36 cellular contexts compared by ENCODE assay signal in genomic region chr2:55085113-55085713, GRCh38.
"Had no signal": no experiment of that assay in that cellular context is flagged by ENCODE, and none has a peak within 500 bp of the region (broad histone marks: within the 10 kb centered on the region; RNA-seq: fewer than 3 reads in every experiment).

No MANE protein-coding gene starts in this region.

- H3K4me1 Mint-ChIP-seq: activated B cell treated with CpG ODN at 0.5 μM for 24 hours; activated CD4-positive, alpha-beta T cell treated with anti-CD3 and anti-CD28 coated beads, Interleukin-2, amount 10 ng/mL, durations not matched to agents 24 days and 14 days; activated naive CD8-positive, alpha-beta T cell treated with anti-CD3 and anti-CD28 coated beads for 36 hours; activated T-helper 17 cell treated with anti-CD3 and anti-CD28 coated beads, Interleukin-2, amount 50 U/mL, for 72 hours had no signal

- H3K36me3 Mint-ChIP-seq: activated naive CD8-positive, alpha-beta T cell treated with anti-CD3 and anti-CD28 coated beads for 36 hours had no signal

- ATAC-seq: activated CD8-positive, alpha-beta T cell treated with anti-CD3 and anti-CD28 coated beads for 36 hours; activated naive CD4-positive, alpha-beta T cell treated with anti-CD3 and anti-CD28 coated beads, Interleukin-2, amount 50 U/mL, for 72 hours; activated T-cell treated with anti-CD3 and anti-CD28 coated beads, Interleukin-2, amount 50 U/mL, for 4 hours; activated T-helper 17 cell treated with anti-CD3 and anti-CD28 coated beads, Interleukin-2, amount 50 U/mL, for 72 hours; body of pancreas had no signal

- H3K27me3 Mint-ChIP-seq: activated B cell treated with CpG ODN at 0.5 μM for 24 hours; activated CD4-positive, alpha-beta memory T cell treated with anti-CD3 and anti-CD28 coated beads for 36 hours; activated CD8-positive, alpha-beta T cell treated with anti-CD3 and anti-CD28 coated beads for 36 hours; activated naive CD8-positive, alpha-beta T cell treated with anti-CD3 and anti-CD28 coated beads for 36 hours; activated T-helper 17 cell treated with anti-CD3 and anti-CD28 coated beads, Interleukin-2, amount 50 U/mL, for 72 hours had no signal

- H3K4me1 ChIP-seq: adrenal gland, body of pancreas, breast epithelium had no signal

- H3K4me3 ChIP-seq: adrenal gland, body of pancreas, breast epithelium had no signal

- H3K27me3 ChIP-seq: adrenal gland, body of pancreas, brain microvascular endothelial cell, breast epithelium had no signal

- H3K9me3 ChIP-seq: adrenal gland, body of pancreas, breast epithelium had no signal

- H3K36me3 ChIP-seq: adrenal gland, brain microvascular endothelial cell, breast epithelium had no signal

- H3K27ac ChIP-seq: adrenal gland, body of pancreas, brain microvascular endothelial cell, breast epithelium, VCaP had no signal

- H3K4me3 Mint-ChIP-seq: activated B cell treated with CpG ODN at 0.5 μM for 24 hours; activated CD4-positive, alpha-beta memory T cell treated with anti-CD3 and anti-CD28 coated beads for 36 hours; activated CD4-positive, alpha-beta T cell treated with anti-CD3 and anti-CD28 coated beads, Interleukin-2, amount 10 ng/mL, durations not matched to agents 24 days and 14 days; activated CD8-positive, alpha-beta T cell treated with anti-CD3 and anti-CD28 coated beads for 36 hours; activated naive CD4-positive, alpha-beta T cell treated with anti-CD3 and anti-CD28 coated beads for 36 hours; activated naive CD8-positive, alpha-beta T cell treated with anti-CD3 and anti-CD28 coated beads for 36 hours; activated T-cell treated with anti-CD3 and anti-CD28 coated beads, Interleukin-2, amount 50 U/mL, for 4 hours; activated T-helper 1 cell treated with anti-CD3 and anti-CD28 coated beads, Interleukin-12 subunit alpha, Interleukin-12 subunit beta, Interleukin-2, Interleukin-4 antibody, amounts not matched to agents 30 ng/mL and 10 ng/mL and 1 ng/mL, durations not matched to agents 14 hours and 24 hours and 36 hours; activated T-helper 17 cell treated with anti-CD3 and anti-CD28 coated beads, Interleukin-2, amount 50 U/mL, for 72 hours; T-helper 1 cell treated with Interleukin-12 subunit alpha and Interleukin-12 subunit beta and Interleukin-4 antibody, amounts not matched to agents 30 μg/mL and 1 μg/mL, for 36 hours; T-helper 2 cell treated with Interferon-gamma antibody and Interleukin-4, amounts not matched to agents 5 μg/mL and 100 μg/mL, for 36 hours had no signal

- H3K27ac Mint-ChIP-seq: activated B cell treated with CpG ODN at 0.5 μM for 24 hours; activated CD4-positive, alpha-beta memory T cell treated with anti-CD3 and anti-CD28 coated beads for 36 hours; activated CD4-positive, alpha-beta T cell treated with anti-CD3 and anti-CD28 coated beads, Interleukin-2, amount 10 ng/mL, durations not matched to agents 24 days and 14 days; activated CD8-positive, alpha-beta T cell treated with anti-CD3 and anti-CD28 coated beads for 36 hours; activated naive CD4-positive, alpha-beta T cell treated with anti-CD3 and anti-CD28 coated beads for 36 hours; activated naive CD4-positive, alpha-beta T cell treated with anti-CD3 and anti-CD28 coated beads, Interleukin-2, amount 50 U/mL, for 72 hours; activated naive CD8-positive, alpha-beta T cell treated with anti-CD3 and anti-CD28 coated beads for 36 hours; activated T-helper 1 cell treated with anti-CD3 and anti-CD28 coated beads, Interleukin-12 subunit alpha, Interleukin-12 subunit beta, Interleukin-2, Interleukin-4 antibody, amounts not matched to agents 30 ng/mL and 10 ng/mL and 1 ng/mL, durations not matched to agents 14 hours and 24 hours and 36 hours; activated T-helper 17 cell treated with anti-CD3 and anti-CD28 coated beads, Interleukin-2, amount 50 U/mL, for 72 hours; T-helper 1 cell treated with Interleukin-12 subunit alpha and Interleukin-12 subunit beta and Interleukin-4 antibody, amounts not matched to agents 30 μg/mL and 1 μg/mL, for 36 hours; T-helper 2 cell treated with Interferon-gamma antibody and Interleukin-4, amounts not matched to agents 5 μg/mL and 100 μg/mL, for 36 hours had no signal

- DNase-seq: activated B cell treated with CpG ODN at 0.5 μM for 24 hours; activated CD4-positive, alpha-beta memory T cell treated with anti-CD3 and anti-CD28 coated beads for 36 hours; activated CD4-positive, alpha-beta T cell treated with anti-CD3 and anti-CD28 coated beads for 4 hours; activated CD4-positive, alpha-beta T cell treated with anti-CD3 and anti-CD28 coated beads, Interleukin-2, amount 10 ng/mL, durations not matched to agents 24 days and 14 days; activated CD4-positive, alpha-beta T cell treated with anti-CD3 and anti-CD28 coated beads, Interleukin-2, amount 50 U/mL, for 1 hour; activated CD4-positive, alpha-beta T cell treated with anti-CD3 and anti-CD28 coated beads, Interleukin-2, amount 50 U/mL, for 4 hours; activated CD4-positive, CD25-positive, alpha-beta regulatory T cell treated with anti-CD3 and anti-CD28 coated beads, Interleukin-2, amount 50 U/mL, for 72 hours; activated CD8-positive, alpha-beta memory T cell treated with anti-CD3 and anti-CD28 coated beads, Interleukin-2, amount 50 U/mL, for 4 hours; activated CD8-positive, alpha-beta T cell treated with anti-CD3 and anti-CD28 coated beads for 36 hours; activated effector memory CD4-positive, alpha-beta T cell treated with anti-CD3 and anti-CD28 coated beads, Interleukin-2, amount 50 U/mL, for 16 hours; activated gamma-delta T cell treated with Interleukin-2 at 50 U/mL for 16 hours; activated naive CD4-positive, alpha-beta T cell; activated naive CD4-positive, alpha-beta T cell treated with anti-CD3 and anti-CD28 coated beads for 36 hours; activated naive CD4-positive, alpha-beta T cell treated with anti-CD3 and anti-CD28 coated beads, Interleukin-2, amount 50 U/mL, for 16 hours; activated naive CD8-positive, alpha-beta T cell treated with anti-CD3 and anti-CD28 coated beads for 36 hours; activated T-cell treated with anti-CD3 and anti-CD28 coated beads for 4 hours; activated T-cell treated with anti-CD3 and anti-CD28 coated beads, Interleukin-2, amount 50 U/mL, for 1 hour; activated T-cell treated with anti-CD3 and anti-CD28 coated beads, Interleukin-2, amount 50 U/mL, for 4 hours; adrenal gland; amniotic stem cell; aorta; body of pancreas; brain microvascular endothelial cell; central memory CD4-positive, alpha-beta T cell; T-helper 1 cell; T-helper 2 cell; T-helper 9 cell had no signal

- FAIRE-seq: astrocyte, TTC549 had no signal
